ENCODE assay signal across 1 cellular context in the genomic region with DNA sequence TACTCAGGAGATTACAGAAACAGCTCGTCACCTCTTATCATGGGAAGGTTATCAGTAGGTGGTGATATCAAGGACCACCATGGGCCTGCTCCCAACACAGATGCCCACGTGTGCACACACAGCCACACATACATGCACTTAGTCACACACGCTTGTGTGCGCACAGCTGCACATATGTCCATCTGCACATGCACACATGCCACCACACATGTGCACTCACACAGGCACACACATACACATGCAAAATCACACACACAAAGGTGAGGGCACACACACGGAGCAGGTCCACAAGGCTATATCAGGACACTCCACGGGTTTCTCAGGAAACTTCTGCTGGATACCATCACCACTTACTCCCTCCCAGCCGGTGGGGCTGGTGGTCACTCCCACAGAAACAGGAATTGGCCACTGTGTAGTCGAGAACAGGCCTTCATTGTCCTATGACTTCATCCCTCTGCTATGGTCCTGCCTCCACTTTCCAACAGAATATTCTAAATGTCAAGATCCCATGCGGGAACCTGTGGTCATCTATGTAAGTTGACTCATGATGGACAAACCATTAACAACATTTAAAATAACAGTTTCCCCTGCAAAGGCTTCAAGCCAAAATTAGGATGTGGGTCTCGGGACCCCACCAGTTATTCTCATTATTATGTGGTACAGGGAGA.
TF ChIP-seq lines count a peak whose summit lies in the region.

No MANE protein-coding gene starts in this region.

TF ChIP-seq in K562, 482 proteins besides CTCF, POLR2A, EP300 and RAD21 (continued from another document and continues in another):
- TF ChIP-seq, protein P1, sequence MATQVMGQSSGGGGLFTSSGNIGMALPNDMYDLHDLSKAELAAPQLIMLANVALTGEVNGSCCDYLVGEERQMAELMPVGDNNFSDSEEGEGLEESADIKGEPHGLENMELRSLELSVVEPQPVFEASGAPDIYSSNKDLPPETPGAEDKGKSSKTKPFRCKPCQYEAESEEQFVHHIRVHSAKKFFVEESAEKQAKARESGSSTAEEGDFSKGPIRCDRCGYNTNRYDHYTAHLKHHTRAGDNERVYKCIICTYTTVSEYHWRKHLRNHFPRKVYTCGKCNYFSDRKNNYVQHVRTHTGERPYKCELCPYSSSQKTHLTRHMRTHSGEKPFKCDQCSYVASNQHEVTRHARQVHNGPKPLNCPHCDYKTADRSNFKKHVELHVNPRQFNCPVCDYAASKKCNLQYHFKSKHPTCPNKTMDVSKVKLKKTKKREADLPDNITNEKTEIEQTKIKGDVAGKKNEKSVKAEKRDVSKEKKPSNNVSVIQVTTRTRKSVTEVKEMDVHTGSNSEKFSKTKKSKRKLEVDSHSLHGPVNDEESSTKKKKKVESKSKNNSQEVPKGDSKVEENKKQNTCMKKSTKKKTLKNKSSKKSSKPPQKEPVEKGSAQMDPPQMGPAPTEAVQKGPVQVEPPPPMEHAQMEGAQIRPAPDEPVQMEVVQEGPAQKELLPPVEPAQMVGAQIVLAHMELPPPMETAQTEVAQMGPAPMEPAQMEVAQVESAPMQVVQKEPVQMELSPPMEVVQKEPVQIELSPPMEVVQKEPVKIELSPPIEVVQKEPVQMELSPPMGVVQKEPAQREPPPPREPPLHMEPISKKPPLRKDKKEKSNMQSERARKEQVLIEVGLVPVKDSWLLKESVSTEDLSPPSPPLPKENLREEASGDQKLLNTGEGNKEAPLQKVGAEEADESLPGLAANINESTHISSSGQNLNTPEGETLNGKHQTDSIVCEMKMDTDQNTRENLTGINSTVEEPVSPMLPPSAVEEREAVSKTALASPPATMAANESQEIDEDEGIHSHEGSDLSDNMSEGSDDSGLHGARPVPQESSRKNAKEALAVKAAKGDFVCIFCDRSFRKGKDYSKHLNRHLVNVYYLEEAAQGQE (CRISPR knock-in tag; IDR thresholded peaks at IDR 0.05; ENCODE audit: low read depth): no peak
- no peak for TF ChIP-seq BDP1 (IDR thresholded peaks at IDR 0.05; ENCODE audit: insufficient read depth, insufficient read length)
- TF ChIP-seq NCOR1 (IDR thresholded peaks at IDR 0.05): no peak
- no peak for TF ChIP-seq ADNP (tag; IDR thresholded peaks at IDR 0.05)
- no peak for TF ChIP-seq TCF3 (CRISPR knock-in tag; IDR thresholded peaks at IDR 0.05)
- TF ChIP-seq ZNF133 (CRISPR knock-in tag; IDR thresholded peaks at IDR 0.05): no peak
- TF ChIP-seq, protein P2, sequence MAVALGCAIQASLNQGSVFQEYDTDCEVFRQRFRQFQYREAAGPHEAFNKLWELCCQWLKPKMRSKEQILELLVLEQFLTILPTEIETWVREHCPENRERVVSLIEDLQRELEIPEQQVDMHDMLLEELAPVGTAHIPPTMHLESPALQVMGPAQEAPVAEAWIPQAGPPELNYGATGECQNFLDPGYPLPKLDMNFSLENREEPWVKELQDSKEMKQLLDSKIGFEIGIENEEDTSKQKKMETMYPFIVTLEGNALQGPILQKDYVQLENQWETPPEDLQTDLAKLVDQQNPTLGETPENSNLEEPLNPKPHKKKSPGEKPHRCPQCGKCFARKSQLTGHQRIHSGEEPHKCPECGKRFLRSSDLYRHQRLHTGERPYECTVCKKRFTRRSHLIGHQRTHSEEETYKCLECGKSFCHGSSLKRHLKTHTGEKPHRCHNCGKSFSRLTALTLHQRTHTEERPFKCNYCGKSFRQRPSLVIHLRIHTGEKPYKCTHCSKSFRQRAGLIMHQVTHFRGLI (CRISPR knock-in tag; IDR thresholded peaks at IDR 0.05): no peak
- TF ChIP-seq ERF (CRISPR knock-in tag; IDR thresholded peaks at IDR 0.05): no peak
- TF ChIP-seq POLR2B (IDR thresholded peaks at IDR 0.05; ENCODE audit: low read depth, partially characterized antibody): peak; percentile 71
- TF ChIP-seq SP2 (IDR thresholded peaks at IDR 0.05; ENCODE audit: extremely low read depth, low read depth, low read length, poor library complexity, severe bottlenecking): no peak
- no peak for TF ChIP-seq MECOM (CRISPR knock-in tag; IDR thresholded peaks at IDR 0.05)
- no peak for TF ChIP-seq ETS2 (tag; IDR thresholded peaks at IDR 0.05; ENCODE audit: borderline replicate concordance, poor library complexity, severe bottlenecking)
- TF ChIP-seq JUNB (CRISPR knock-in tag; conservative IDR thresholded peaks at IDR 0.05): no peak
- TF ChIP-seq, protein P3, sequence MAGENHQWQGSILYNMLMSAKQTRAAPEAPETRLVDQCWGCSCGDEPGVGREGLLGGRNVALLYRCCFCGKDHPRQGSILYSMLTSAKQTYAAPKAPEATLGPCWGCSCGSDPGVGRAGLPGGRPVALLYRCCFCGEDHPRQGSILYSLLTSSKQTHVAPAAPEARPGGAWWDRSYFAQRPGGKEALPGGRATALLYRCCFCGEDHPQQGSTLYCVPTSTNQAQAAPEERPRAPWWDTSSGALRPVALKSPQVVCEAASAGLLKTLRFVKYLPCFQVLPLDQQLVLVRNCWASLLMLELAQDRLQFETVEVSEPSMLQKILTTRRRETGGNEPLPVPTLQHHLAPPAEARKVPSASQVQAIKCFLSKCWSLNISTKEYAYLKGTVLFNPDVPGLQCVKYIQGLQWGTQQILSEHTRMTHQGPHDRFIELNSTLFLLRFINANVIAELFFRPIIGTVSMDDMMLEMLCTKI (IDR thresholded peaks at IDR 0.05; ENCODE audit: partially characterized antibody): no peak
- TF ChIP-seq, protein P4, sequence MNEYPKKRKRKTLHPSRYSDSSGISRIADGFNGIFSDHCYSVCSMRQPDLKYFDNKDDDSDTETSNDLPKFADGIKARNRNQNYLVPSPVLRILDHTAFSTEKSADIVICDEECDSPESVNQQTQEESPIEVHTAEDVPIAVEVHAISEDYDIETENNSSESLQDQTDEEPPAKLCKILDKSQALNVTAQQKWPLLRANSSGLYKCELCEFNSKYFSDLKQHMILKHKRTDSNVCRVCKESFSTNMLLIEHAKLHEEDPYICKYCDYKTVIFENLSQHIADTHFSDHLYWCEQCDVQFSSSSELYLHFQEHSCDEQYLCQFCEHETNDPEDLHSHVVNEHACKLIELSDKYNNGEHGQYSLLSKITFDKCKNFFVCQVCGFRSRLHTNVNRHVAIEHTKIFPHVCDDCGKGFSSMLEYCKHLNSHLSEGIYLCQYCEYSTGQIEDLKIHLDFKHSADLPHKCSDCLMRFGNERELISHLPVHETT (CRISPR knock-in tag; conservative IDR thresholded peaks at IDR 0.05 in 1 of 2, IDR thresholded peaks at IDR 0.05 in 1 of 2): no peak
- TF ChIP-seq, protein P5, sequence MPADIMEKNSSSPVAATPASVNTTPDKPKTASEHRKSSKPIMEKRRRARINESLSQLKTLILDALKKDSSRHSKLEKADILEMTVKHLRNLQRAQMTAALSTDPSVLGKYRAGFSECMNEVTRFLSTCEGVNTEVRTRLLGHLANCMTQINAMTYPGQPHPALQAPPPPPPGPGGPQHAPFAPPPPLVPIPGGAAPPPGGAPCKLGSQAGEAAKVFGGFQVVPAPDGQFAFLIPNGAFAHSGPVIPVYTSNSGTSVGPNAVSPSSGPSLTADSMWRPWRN (IDR thresholded peaks at IDR 0.05; ENCODE audit: low read depth): no peak
- TF ChIP-seq, protein P6, sequence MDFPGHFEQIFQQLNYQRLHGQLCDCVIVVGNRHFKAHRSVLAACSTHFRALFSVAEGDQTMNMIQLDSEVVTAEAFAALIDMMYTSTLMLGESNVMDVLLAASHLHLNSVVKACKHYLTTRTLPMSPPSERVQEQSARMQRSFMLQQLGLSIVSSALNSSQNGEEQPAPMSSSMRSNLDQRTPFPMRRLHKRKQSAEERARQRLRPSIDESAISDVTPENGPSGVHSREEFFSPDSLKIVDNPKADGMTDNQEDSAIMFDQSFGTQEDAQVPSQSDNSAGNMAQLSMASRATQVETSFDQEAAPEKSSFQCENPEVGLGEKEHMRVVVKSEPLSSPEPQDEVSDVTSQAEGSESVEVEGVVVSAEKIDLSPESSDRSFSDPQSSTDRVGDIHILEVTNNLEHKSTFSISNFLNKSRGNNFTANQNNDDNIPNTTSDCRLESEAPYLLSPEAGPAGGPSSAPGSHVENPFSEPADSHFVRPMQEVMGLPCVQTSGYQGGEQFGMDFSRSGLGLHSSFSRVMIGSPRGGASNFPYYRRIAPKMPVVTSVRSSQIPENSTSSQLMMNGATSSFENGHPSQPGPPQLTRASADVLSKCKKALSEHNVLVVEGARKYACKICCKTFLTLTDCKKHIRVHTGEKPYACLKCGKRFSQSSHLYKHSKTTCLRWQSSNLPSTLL (IDR thresholded peaks at IDR 0.05): no peak
- TF ChIP-seq ZNF780A (CRISPR knock-in tag; IDR thresholded peaks at IDR 0.05): no peak
- TF ChIP-seq, protein P7, sequence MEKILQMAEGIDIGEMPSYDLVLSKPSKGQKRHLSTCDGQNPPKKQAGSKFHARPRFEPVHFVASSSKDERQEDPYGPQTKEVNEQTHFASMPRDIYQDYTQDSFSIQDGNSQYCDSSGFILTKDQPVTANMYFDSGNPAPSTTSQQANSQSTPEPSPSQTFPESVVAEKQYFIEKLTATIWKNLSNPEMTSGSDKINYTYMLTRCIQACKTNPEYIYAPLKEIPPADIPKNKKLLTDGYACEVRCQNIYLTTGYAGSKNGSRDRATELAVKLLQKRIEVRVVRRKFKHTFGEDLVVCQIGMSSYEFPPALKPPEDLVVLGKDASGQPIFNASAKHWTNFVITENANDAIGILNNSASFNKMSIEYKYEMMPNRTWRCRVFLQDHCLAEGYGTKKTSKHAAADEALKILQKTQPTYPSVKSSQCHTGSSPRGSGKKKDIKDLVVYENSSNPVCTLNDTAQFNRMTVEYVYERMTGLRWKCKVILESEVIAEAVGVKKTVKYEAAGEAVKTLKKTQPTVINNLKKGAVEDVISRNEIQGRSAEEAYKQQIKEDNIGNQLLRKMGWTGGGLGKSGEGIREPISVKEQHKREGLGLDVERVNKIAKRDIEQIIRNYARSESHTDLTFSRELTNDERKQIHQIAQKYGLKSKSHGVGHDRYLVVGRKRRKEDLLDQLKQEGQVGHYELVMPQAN (IDR thresholded peaks at IDR 0.05; ENCODE audit: borderline replicate concordance): no peak
- TF ChIP-seq FUS (optimal IDR thresholded peaks at IDR 0.05; ENCODE audit: low read depth, low read length): no peak
- TF ChIP-seq SMAD2 (IDR thresholded peaks at IDR 0.05; ENCODE audit: low read depth, low read length): no peak
- TF ChIP-seq TBL1XR1 (IDR thresholded peaks at IDR 0.05; ENCODE audit: low read length in 2 of 2): no peak
- no peak for TF ChIP-seq MAFK (IDR thresholded peaks at IDR 0.05; ENCODE audit: low read length)
- no peak for TF ChIP-seq NFATC3 (IDR thresholded peaks at IDR 0.05)
- TF ChIP-seq HMG20B (CRISPR knock-in tag; IDR thresholded peaks at IDR 0.05): no peak
- TF ChIP-seq BRD4 (IDR thresholded peaks at IDR 0.05): no peak
- TF ChIP-seq, protein P8, sequence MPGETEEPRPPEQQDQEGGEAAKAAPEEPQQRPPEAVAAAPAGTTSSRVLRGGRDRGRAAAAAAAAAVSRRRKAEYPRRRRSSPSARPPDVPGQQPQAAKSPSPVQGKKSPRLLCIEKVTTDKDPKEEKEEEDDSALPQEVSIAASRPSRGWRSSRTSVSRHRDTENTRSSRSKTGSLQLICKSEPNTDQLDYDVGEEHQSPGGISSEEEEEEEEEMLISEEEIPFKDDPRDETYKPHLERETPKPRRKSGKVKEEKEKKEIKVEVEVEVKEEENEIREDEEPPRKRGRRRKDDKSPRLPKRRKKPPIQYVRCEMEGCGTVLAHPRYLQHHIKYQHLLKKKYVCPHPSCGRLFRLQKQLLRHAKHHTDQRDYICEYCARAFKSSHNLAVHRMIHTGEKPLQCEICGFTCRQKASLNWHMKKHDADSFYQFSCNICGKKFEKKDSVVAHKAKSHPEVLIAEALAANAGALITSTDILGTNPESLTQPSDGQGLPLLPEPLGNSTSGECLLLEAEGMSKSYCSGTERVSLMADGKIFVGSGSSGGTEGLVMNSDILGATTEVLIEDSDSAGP (CRISPR knock-in tag; IDR thresholded peaks at IDR 0.05): no peak
- TF ChIP-seq TRIM28 (IDR thresholded peaks at IDR 0.05): no peak
- no peak for TF ChIP-seq ZNF165 (CRISPR knock-in tag; IDR thresholded peaks at IDR 0.05; ENCODE audit: borderline replicate concordance)
- TF ChIP-seq ZNF311 (CRISPR knock-in tag; IDR thresholded peaks at IDR 0.05): no peak
- TF ChIP-seq RFX1 (IDR thresholded peaks at IDR 0.05): no peak
- TF ChIP-seq, protein P9, sequence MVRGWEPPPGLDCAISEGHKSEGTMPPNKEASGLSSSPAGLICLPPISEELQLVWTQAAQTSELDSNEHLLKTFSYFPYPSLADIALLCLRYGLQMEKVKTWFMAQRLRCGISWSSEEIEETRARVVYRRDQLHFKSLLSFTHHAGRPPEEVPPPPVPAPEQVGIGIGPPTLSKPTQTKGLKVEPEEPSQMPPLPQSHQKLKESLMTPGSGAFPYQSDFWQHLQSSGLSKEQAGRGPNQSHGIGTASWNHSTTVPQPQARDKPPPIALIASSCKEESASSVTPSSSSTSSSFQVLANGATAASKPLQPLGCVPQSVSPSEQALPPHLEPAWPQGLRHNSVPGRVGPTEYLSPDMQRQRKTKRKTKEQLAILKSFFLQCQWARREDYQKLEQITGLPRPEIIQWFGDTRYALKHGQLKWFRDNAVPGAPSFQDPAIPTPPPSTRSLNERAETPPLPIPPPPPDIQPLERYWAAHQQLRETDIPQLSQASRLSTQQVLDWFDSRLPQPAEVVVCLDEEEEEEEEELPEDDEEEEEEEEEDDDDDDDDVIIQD (CRISPR knock-in tag; IDR thresholded peaks at IDR 0.05): no peak
- no peak for TF ChIP-seq SAFB2 (IDR thresholded peaks at IDR 0.05; ENCODE audit: borderline replicate concordance, low read depth, low read length, severe bottlenecking)
- no peak for TF ChIP-seq PRMT5 (CRISPR knock-in tag; IDR thresholded peaks at IDR 0.05)
- no peak for TF ChIP-seq ILK (tag; IDR thresholded peaks at IDR 0.05; ENCODE audit: borderline replicate concordance, low read depth)
- peak; percentile 96 for TF ChIP-seq TARDBP (IDR thresholded peaks at IDR 0.05)
- no peak for TF ChIP-seq GATAD2A (IDR thresholded peaks at IDR 0.05)
- no peak for TF ChIP-seq ZNF717 (CRISPR knock-in tag; IDR thresholded peaks at IDR 0.05)
- no peak for TF ChIP-seq PHB (CRISPR knock-in tag; IDR thresholded peaks at IDR 0.05)
- TF ChIP-seq, protein P10, sequence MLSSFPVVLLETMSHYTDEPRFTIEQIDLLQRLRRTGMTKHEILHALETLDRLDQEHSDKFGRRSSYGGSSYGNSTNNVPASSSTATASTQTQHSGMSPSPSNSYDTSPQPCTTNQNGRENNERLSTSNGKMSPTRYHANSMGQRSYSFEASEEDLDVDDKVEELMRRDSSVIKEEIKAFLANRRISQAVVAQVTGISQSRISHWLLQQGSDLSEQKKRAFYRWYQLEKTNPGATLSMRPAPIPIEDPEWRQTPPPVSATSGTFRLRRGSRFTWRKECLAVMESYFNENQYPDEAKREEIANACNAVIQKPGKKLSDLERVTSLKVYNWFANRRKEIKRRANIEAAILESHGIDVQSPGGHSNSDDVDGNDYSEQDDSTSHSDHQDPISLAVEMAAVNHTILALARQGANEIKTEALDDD (IDR thresholded peaks at IDR 0.05): no peak
- no peak for TF ChIP-seq POLR3A (IDR thresholded peaks at IDR 0.05; ENCODE audit: borderline replicate concordance, extremely low read depth, insufficient read depth, insufficient read length)
- no peak for TF ChIP-seq ZNF212 (CRISPR knock-in tag; IDR thresholded peaks at IDR 0.05)
- TF ChIP-seq DACH1 (IDR thresholded peaks at IDR 0.05; ENCODE audit: partially characterized antibody): no peak
- no peak for TF ChIP-seq ZZZ3 (IDR thresholded peaks at IDR 0.05)
- no peak for TF ChIP-seq LARP7 (IDR thresholded peaks at IDR 0.05)
- no peak for TF ChIP-seq TAL1 (IDR thresholded peaks at IDR 0.05)
- TF ChIP-seq SMAD3 (CRISPR knock-in tag; conservative IDR thresholded peaks at IDR 0.05): no peak
- TF ChIP-seq MTF1 (CRISPR knock-in tag; IDR thresholded peaks at IDR 0.05; ENCODE audit: borderline replicate concordance): no peak
- TF ChIP-seq TOE1 (IDR thresholded peaks at IDR 0.05; ENCODE audit: borderline replicate concordance): no peak
- no peak; the same call in 1 of the 2 replicates for TF ChIP-seq TOE1 (CRISPR knock-in tag; IDR thresholded peaks at IDR 0.05; ENCODE audit: borderline replicate concordance, low read depth)
- 0 out of 2 replicates have a peak, but pooled peaks have one; percentile 39 for TF ChIP-seq ILF3 (IDR thresholded peaks at IDR 0.05; ENCODE audit: borderline replicate concordance)
- no peak; the same call in 1 of the 2 replicates for TF ChIP-seq STAT5A (IDR thresholded peaks at IDR 0.05; ENCODE audit: borderline replicate concordance, low read length)
